In genomic region chr6:78611886-78612480, GRCh38 we compare ENCODE assay signal across 8 cellular contexts.
DNase-seq lines count a peak whose midpoint lies in the region; ATAC-seq and TF ChIP-seq lines count a peak whose summit lies in the region.

No MANE protein-coding gene starts in this region.

- no peaks in the 10 kb centered on the region for H3K79me1 ChIP-seq in neuronal stem cell (ENCODE audit: low read depth, low read length)

- no peak overlapping the region for H2BK15ac ChIP-seq in neuronal stem cell (ENCODE audit: low read length)

- DNase-seq in AG08395 (ENCODE audit: low spot score): peak; percentile 30
- peak; percentile 33 for DNase-seq in OCI-LY7 (ENCODE audit: low spot score)
- DNase-seq in foreskin keratinocyte: no peak
- DNase-seq in effector memory CD8-positive, alpha-beta T cell: no peak
- DNase-seq in activated CD4-positive, alpha-beta T cell treated with anti-CD3 and anti-CD28 coated beads, Interleukin-2, amount 50 U/mL, for 1 hour: no peak
- DNase-seq in natural killer cell: no peak
- DNase-seq in neuronal stem cell (ENCODE audit: low spot score): no peak

- peak; percentile 85 for TF ChIP-seq CTCF in OCI-LY7 (conservative IDR thresholded peaks at IDR 0.05; ENCODE audit: low read length)
- peak; percentile 63 for TF ChIP-seq CTCF in foreskin keratinocyte (conservative IDR thresholded peaks at IDR 0.05)
- no peak for TF ChIP-seq CTCF in natural killer cell (IDR thresholded peaks at IDR 0.05)

- no peak overlapping the region for H4K8ac ChIP-seq in neuronal stem cell (ENCODE audit: low read depth, low read length)

- ATAC-seq in GM19438 (IDR thresholded peaks at IDR 0.05; ENCODE audit: low read depth, unreplicated experiment): peak; percentile 64
- peak; percentile 23 for ATAC-seq in foreskin keratinocyte
- ATAC-seq in effector memory CD8-positive, alpha-beta T cell (replicated peaks): no peak
- ATAC-seq in natural killer cell: no peak

- BruUV-seq in OCI-LY7 (replicated peaks; lab: Mats Ljungman, UMichigan): no TSS peak

- H3K4me1 ChIP-seq in OCI-LY7 (ENCODE audit: insufficient read depth, low read length, poor library complexity, severe bottlenecking): no peaks in the 10 kb centered on the region
- peaks cover 22% of the 10 kb centered on the region for H3K4me1 ChIP-seq in foreskin keratinocyte
- H3K4me1 ChIP-seq in neuronal stem cell (ENCODE audit: control insufficient read depth in 2 of 2, insufficient read depth in 1 of 2, low read depth in 1 of 2, low read length in 2 of 2): peaks cover 0 to 2% of the 10 kb centered on the region in 2 donors

- no peak overlapping the region for H2AK5ac ChIP-seq in neuronal stem cell (ENCODE audit: low read depth, low read length)

- H3K27me3 ChIP-seq in foreskin keratinocyte: no peaks in the 10 kb centered on the region
- no peaks in the 10 kb centered on the region for H3K27me3 ChIP-seq in neuronal stem cell (ENCODE audit: control insufficient read depth in 3 of 3, insufficient read depth in 3 of 3, low read depth in 1 of 3, low read length in 3 of 3)

- H2AFZ ChIP-seq in OCI-LY7 (ENCODE audit: low read length): no peak overlapping the region
- no peak overlapping the region for H2AFZ ChIP-seq in neuronal stem cell (ENCODE audit: low read length)

- H4K20me1 ChIP-seq in OCI-LY7 (ENCODE audit: insufficient read depth, low read length): no peaks in the 10 kb centered on the region

- POLR2A ChIA-PET in OCI-LY7 (lab: Charles Lee): no interaction called here

- no peak overlapping the region for H4K91ac ChIP-seq in neuronal stem cell (ENCODE audit: low read depth, low read length, poor library complexity)

- H2BK5ac ChIP-seq in neuronal stem cell (ENCODE audit: low read length): no peak overlapping the region

- no peak overlapping the region for H3K9ac ChIP-seq in neuronal stem cell (ENCODE audit: low read depth, low read length, poor library complexity)

- H3K79me2 ChIP-seq in OCI-LY7 (ENCODE audit: insufficient read depth, low read depth, low read length): no peaks in the 10 kb centered on the region

- H2BK120ac ChIP-seq in neuronal stem cell (ENCODE audit: low read depth, low read length): no peak overlapping the region

- CTCF ChIA-PET in OCI-LY7 (lab: Charles Lee; ENCODE audit: unreplicated experiment): no interaction called here

- H3K18ac ChIP-seq in neuronal stem cell (ENCODE audit: low read length): no peak overlapping the region

- H3K23ac ChIP-seq in neuronal stem cell (ENCODE audit: low read depth, low read length, poor library complexity): no peak overlapping the region

- no peak overlapping the region for H3K4me2 ChIP-seq in OCI-LY7 (ENCODE audit: low read length)
- no peak overlapping the region for H3K4me2 ChIP-seq in neuronal stem cell (ENCODE audit: insufficient read depth, low read length, poor library complexity, severe bottlenecking)

- H3K27me3 Mint-ChIP-seq in effector memory CD8-positive, alpha-beta T cell: no peaks in the 10 kb centered on the region
- no peaks in the 10 kb centered on the region for H3K27me3 Mint-ChIP-seq in natural killer cell (ENCODE audit: low read depth in 2 of 2)

- no peak overlapping the region for H2BK12ac ChIP-seq in neuronal stem cell (ENCODE audit: low read length)

- H3K27ac ChIP-seq in OCI-LY7 (ENCODE audit: low read depth, low read length, poor library complexity, severe bottlenecking) (no peak overlapping the region), foreskin keratinocyte (no peak overlapping the region), neuronal stem cell (replicated peaks; ENCODE audit: low read length) (no peak overlapping the region)

- H3K9me3 Mint-ChIP-seq in effector memory CD8-positive, alpha-beta T cell: peaks cover 3 to 7% of the 10 kb centered on the region in 2 donors
- H3K9me3 Mint-ChIP-seq in natural killer cell: peaks cover 3 to 8% of the 10 kb centered on the region in 2 donors

- H3K4ac ChIP-seq in neuronal stem cell (ENCODE audit: low read length): no peak overlapping the region

- no peak overlapping the region for H3K27ac Mint-ChIP-seq in effector memory CD8-positive, alpha-beta T cell
- no peak overlapping the region for H3K27ac Mint-ChIP-seq in natural killer cell

- H3K9me3 ChIP-seq in OCI-LY7 (ENCODE audit: low read length) (no peaks in the 10 kb centered on the region), neuronal stem cell (replicated peaks in 1 of 2; ENCODE audit: control insufficient read depth in 2 of 2, insufficient read depth in 1 of 2, low read depth in 1 of 2, low read length in 2 of 2) (no peaks in the 10 kb centered on the region)

- H3K14ac ChIP-seq in neuronal stem cell (ENCODE audit: low read length): no peak overlapping the region

- H3K36me3 ChIP-seq in OCI-LY7 (ENCODE audit: insufficient read depth, low read length) (no peaks in the 10 kb centered on the region), neuronal stem cell (replicated peaks in 1 of 2; ENCODE audit: control insufficient read depth in 2 of 2, insufficient read depth in 2 of 2, low read length in 2 of 2) (no peaks in the 10 kb centered on the region)

- no peaks in the 10 kb centered on the region for H3K4me1 Mint-ChIP-seq in effector memory CD8-positive, alpha-beta T cell (ENCODE audit: low read depth in 2 of 2)
- H3K4me1 Mint-ChIP-seq in natural killer cell: no peaks in the 10 kb centered on the region

- H3K4me3 ChIP-seq in OCI-LY7 (ENCODE audit: low read depth, low read length, poor library complexity, severe bottlenecking) (no peak overlapping the region), neuronal stem cell (ENCODE audit: low read length in 2 of 2) (no peak overlapping the region)

- H3K4me3 Mint-ChIP-seq in effector memory CD8-positive, alpha-beta T cell: no peak overlapping the region
- no peak overlapping the region for H3K4me3 Mint-ChIP-seq in natural killer cell

- no peaks in the 10 kb centered on the region for H3K36me3 Mint-ChIP-seq in effector memory CD8-positive, alpha-beta T cell (ENCODE audit: insufficient read depth)
- H3K36me3 Mint-ChIP-seq in natural killer cell: no peaks in the 10 kb centered on the region

- intact Hi-C loops in OCI-LY7 (cut with micrococcal nuclease; ENCODE audit: unreplicated experiment): no loop called here
- intact Hi-C loops in natural killer cell (cut with micrococcal nuclease): no loop called here

- WGBS in neuronal stem cell (ENCODE audit: extremely low coverage in 2 of 2, insufficient read length in 2 of 2, insufficient replicate concordance in 1 of 2), 2 donors: no CpG with 5 or more reads among the region's 4 CpGs

- no peaks in the 10 kb centered on the region for H3K9me2 ChIP-seq in OCI-LY7 (ENCODE audit: insufficient read depth, low read length)

Comparison
In these comparisons a context has a peak if more than half of its experiments do, and no peak if none do; other contexts are left out.
1. DNase-seq: peak in AG08395 (single experiment) and OCI-LY7 (single experiment); none in foreskin keratinocyte (0 of 2), effector memory CD8-positive, alpha-beta T cell (0 of 3), activated CD4-positive, alpha-beta T cell treated with anti-CD3 and anti-CD28 coated beads, Interleukin-2, amount 50 U/mL, for 1 hour (single experiment), natural killer cell (single experiment) and neuronal stem cell (single experiment).
2. ATAC-seq: peak in GM19438 (single experiment) and foreskin keratinocyte (single experiment); none in effector memory CD8-positive, alpha-beta T cell (single experiment) and natural killer cell (0 of 3).